ENCODE assay signal across 8 cellular contexts in genomic region chr3:187737401-187738088, GRCh38. TPM values are rescaled to one million over a fixed set of nuclear protein-coding genes. Genes with fewer than 3 reads are reported as not detected.
A peak's percentile ranks its signal among the peaks of the same experiment; 100 is the strongest.
DNase-seq lines count a peak whose midpoint lies in the region; ATAC-seq, FAIRE-seq and TF ChIP-seq lines count a peak whose summit lies in the region.

No MANE protein-coding gene starts in this region.

- DNase-seq in activated CD4-positive, alpha-beta T cell treated with anti-CD3 and anti-CD28 coated beads for 4 hours = peak; percentile 55 to 64
- no peak for DNase-seq in activated CD4-positive, alpha-beta T cell treated with anti-CD3 and anti-CD28 coated beads, Interleukin-2, amount 50 U/mL, for 1 hour
- DNase-seq in T-helper 2 cell (peak in 4 of 5 experiments; percentile 15 to 53 (median 23)), cerebellum (ENCODE audit: low spot score) (peak; percentile 21), kidney (peak; percentile 94), small intestine (peak; percentile 63), NCI-H2081 treated with DMSO at 0.1 percent for 48 hours (lab: John Stamatoyannopoulos, UW) (no peak)

- no peaks in the 10 kb centered on the region for H3K27me3 ChIP-seq in small intestine (ENCODE audit: control insufficient read depth in 2 of 2, insufficient read depth in 2 of 2, low read length in 2 of 2)

- 2 to 3% (median 3%) methylated on average over 41 of the region's 41 CpGs for WGBS in small intestine, 3 donors

- H3K27ac ChIP-seq in kidney (ENCODE audit: low read depth in 2 of 2, low read length in 2 of 2) (peak overlapping the region; percentile 94 to 95), small intestine (ENCODE audit: low read depth in 1 of 2, low read length in 1 of 2) (peak overlapping the region; percentile 52 to 97)

- TF ChIP-seq CTCF in kidney (IDR thresholded peaks at IDR 0.05; ENCODE audit: borderline replicate concordance, extremely low read depth, insufficient read depth) = no peak

- intact Hi-C loops in kidney (cut with DNase I) = no loop called here

- H3K4me3 ChIP-seq in kidney (ENCODE audit: low read length in 2 of 2) (peak overlapping the region; percentile 73 to 81), small intestine (ENCODE audit: low read depth in 1 of 2, low read length in 2 of 2) (peak overlapping the region; percentile 28 to 68)

- H3K9me3 ChIP-seq in kidney (ENCODE audit: control insufficient read depth in 1 of 2, low read length in 2 of 2) (no peaks in the 10 kb centered on the region), small intestine (ENCODE audit: control insufficient read depth, low read depth) (no peaks in the 10 kb centered on the region)

- H3K9ac ChIP-seq in kidney (ENCODE audit: low read length in 2 of 2) = peak overlapping the region; percentile 82 to 98

- H3K4me1 ChIP-seq in kidney (ENCODE audit: control insufficient read depth in 1 of 2, insufficient read depth in 1 of 2, low read depth in 1 of 2, low read length in 2 of 2) (peaks cover 11 to 22% of the 10 kb centered on the region in 2 donors), small intestine (ENCODE audit: control insufficient read depth in 2 of 2, insufficient read depth in 1 of 2, low read depth in 1 of 2, low read length in 1 of 2) (no peaks in the 10 kb centered on the region)

- H3K36me3 ChIP-seq in kidney (ENCODE audit: control insufficient read depth in 1 of 2, insufficient read depth in 2 of 2, low read length in 2 of 2) (peaks cover 2 to 6% of the 10 kb centered on the region in 2 donors), small intestine (ENCODE audit: control insufficient read depth in 2 of 2, insufficient read depth in 2 of 2, low read length in 2 of 2) (peaks cover 0 to 4% of the 10 kb centered on the region in 2 donors)

- FAIRE-seq in kidney (lab: Jason Lieb, UNC) (no peak), small intestine (lab: Jason Lieb, UNC) (no peak)

- ATAC-seq in HG02763 (IDR thresholded peaks at IDR 0.05; ENCODE audit: unreplicated experiment) = no peak

RNA-seq across cellular contexts. Expression of gene BCL6, which starts 7.7 kb away (rescaled TPM):
- total RNA-seq in cerebellum (6.6 TPM), kidney (110 TPM)
- polyA plus RNA-seq in kidney (ENCODE audit: insufficient read depth, low read depth, low replicate concordance) (7.3 TPM), small intestine (10 to 100 TPM in 1 of 3 donors, 1 to 10 TPM in 2; 3.2 to 15.5 (median 3.6) TPM)

RNA-seq across cellular contexts. Expression of gene RTP2, which starts 35.2 kb away (rescaled TPM):
- total RNA-seq in cerebellum = not detected
- total RNA-seq in kidney = not detected
- not detected for polyA plus RNA-seq in kidney (ENCODE audit: insufficient read depth, low read depth, low replicate concordance)
- polyA plus RNA-seq in small intestine = not detected

Comparison
In these comparisons a context has a peak if more than half of its experiments do, and no peak if none do; other contexts are left out.
1. DNase-seq: peak in activated CD4-positive, alpha-beta T cell treated with anti-CD3 and anti-CD28 coated beads for 4 hours (2 of 2), T-helper 2 cell (4 of 5), cerebellum (single experiment), kidney (single experiment) and small intestine (single experiment); none in activated CD4-positive, alpha-beta T cell treated with anti-CD3 and anti-CD28 coated beads, Interleukin-2, amount 50 U/mL, for 1 hour (single experiment) and NCI-H2081 treated with DMSO at 0.1 percent for 48 hours (single experiment).
2. RNA of gene BCL6, which starts 7.7 kb away (total RNA-seq): 110 TPM in kidney (single experiment); 6.6 TPM in cerebellum (single experiment); every median in the first group is over 10 times any median in the second.